ENCODE assay signal across 8 cellular contexts in genomic region chr3:190617185-190617584, GRCh38.
DNase-seq lines count a peak whose midpoint lies in the region; ATAC-seq and TF ChIP-seq lines count a peak whose summit lies in the region.

No MANE protein-coding gene starts in this region.

- TF ChIP-seq CTCF in GM12864 (IDR thresholded peaks at IDR 0.05; ENCODE audit: low read depth, low read length, missing control alignments) (no peak), endodermal cell (conservative IDR thresholded peaks at IDR 0.05) (no peak)

- H3K36me3 Mint-ChIP-seq in endodermal cell (ENCODE audit: low read depth) = no peaks in the 10 kb centered on the region

- no peaks in the 10 kb centered on the region for H3K27me3 Mint-ChIP-seq in endodermal cell (ENCODE audit: insufficient read depth)

- H3K9me3 Mint-ChIP-seq in endodermal cell = no peaks in the 10 kb centered on the region

- H3K36me3 ChIP-seq in endodermal cell (ENCODE audit: control insufficient read depth, insufficient read depth, low read length) = no peaks in the 10 kb centered on the region
- no peaks in the 10 kb centered on the region for H3K36me3 ChIP-seq in SJCRH30

- DNase-seq in GM12864 (ENCODE audit: low read depth) (peak; percentile 16), MV-4-11 (lab: John Stamatoyannopoulos, UW) (peak; percentile 99), endodermal cell (no peak), cerebellum (ENCODE audit: low spot score) (no peak), SJCRH30 (no peak), NCI-H2029 (lab: John Stamatoyannopoulos, UW) (no peak)
- DNase-seq in stimulated activated CD8-positive, alpha-beta memory T cell treated with anti-CD3 and anti-CD28 coated beads, Interleukin-12 subunit alpha, Interleukin-12 subunit beta, amount 100 ng/mL, for 24 hours (ENCODE audit: extremely low read depth) = peak; percentile 0

- no peak overlapping the region for H3K4me3 Mint-ChIP-seq in endodermal cell

- ATAC-seq in GM21619 (IDR thresholded peaks at IDR 0.05; ENCODE audit: unreplicated experiment) = peak; percentile 70

- H3K4me3 ChIP-seq in GM12864 (ENCODE audit: low read depth, low read length) (no peak overlapping the region), endodermal cell (ENCODE audit: low read length) (no peak overlapping the region), SJCRH30 (no peak overlapping the region)

- WGBS in endodermal cell (ENCODE audit: insufficient coverage in 1 of 2, insufficient read length in 1 of 2), 2 experiments = 67 to 73% methylated on average over 1 to 3 of the region's 3 CpGs

- H3K27me3 ChIP-seq in endodermal cell (ENCODE audit: control insufficient read depth, insufficient read depth, low read length, poor library complexity, severe bottlenecking) = no peaks in the 10 kb centered on the region
- H3K27me3 ChIP-seq in SJCRH30 = no peaks in the 10 kb centered on the region

- no peak overlapping the region for H3K9ac ChIP-seq in endodermal cell (ENCODE audit: extremely low read depth, low read length, poor library complexity, severe bottlenecking)

- no peaks in the 10 kb centered on the region for H3K4me1 ChIP-seq in endodermal cell (ENCODE audit: control insufficient read depth, insufficient read depth, low read length)
- no peaks in the 10 kb centered on the region for H3K4me1 ChIP-seq in SJCRH30

- no peak overlapping the region for H3K27ac Mint-ChIP-seq in endodermal cell

- H3K9me3 ChIP-seq in endodermal cell (ENCODE audit: control insufficient read depth, low read length) = no peaks in the 10 kb centered on the region
- no peaks in the 10 kb centered on the region for H3K9me3 ChIP-seq in SJCRH30 (replicated peaks)

- H3K27ac ChIP-seq in endodermal cell (ENCODE audit: low read depth, low read length) = peak overlapping the region; percentile 42
- H3K27ac ChIP-seq in SJCRH30 = no peak overlapping the region

- peaks cover under 1% of the 10 kb centered on the region for H3K4me1 Mint-ChIP-seq in endodermal cell

Comparison
In these comparisons a context has a peak if more than half of its experiments do, and no peak if none do; other contexts are left out.
1. DNase-seq: peak in GM12864 (single experiment), MV-4-11 (single experiment) and stimulated activated CD8-positive, alpha-beta memory T cell treated with anti-CD3 and anti-CD28 coated beads, Interleukin-12 subunit alpha, Interleukin-12 subunit beta, amount 100 ng/mL, for 24 hours (single experiment); none in endodermal cell (single experiment), cerebellum (single experiment), SJCRH30 (0 of 2) and NCI-H2029 (single experiment).